In genomic region chr10:125035136-125035535, GRCh38 we compare ENCODE assay signal across 9 cellular contexts.
DNase-seq lines count a peak whose midpoint lies in the region; ATAC-seq, FAIRE-seq and TF ChIP-seq lines count a peak whose summit lies in the region.
"Had no signal": no experiment of that assay in that cellular context is flagged by ENCODE, and none has a peak within 500 bp of the region (broad histone marks: within the 10 kb centered on the region; RNA-seq: fewer than 3 reads in every experiment).

No MANE protein-coding gene starts in this region.

- no peaks in the 10 kb centered on the region for H3K9me3 Mint-ChIP-seq in HFFc6
- no peaks in the 10 kb centered on the region for H3K9me3 Mint-ChIP-seq in CD4-positive, alpha-beta memory T cell
- H3K9me3 Mint-ChIP-seq: effector memory CD8-positive, alpha-beta T cell had no signal

- H3K27ac ChIP-seq in CD4-positive, alpha-beta memory T cell (ENCODE audit: low read depth, low read length) = no peak overlapping the region

- peaks cover 19% of the 10 kb centered on the region for H3K36me3 Mint-ChIP-seq in HFFc6 (ENCODE audit: low read depth)
- H3K36me3 Mint-ChIP-seq in CD4-positive, alpha-beta memory T cell = no peaks in the 10 kb centered on the region

- H3K27me3 Mint-ChIP-seq in HFFc6 (ENCODE audit: insufficient read depth) = no peaks in the 10 kb centered on the region; the same call in 1 of the 2 replicates
- H3K27me3 Mint-ChIP-seq in CD4-positive, alpha-beta memory T cell = peaks cover 2 to 5% of the 10 kb centered on the region in 2 donors

- no peak for ATAC-seq in GM18870 (IDR thresholded peaks at IDR 0.05; ENCODE audit: unreplicated experiment)
- ATAC-seq in GM19351 (IDR thresholded peaks at IDR 0.05; ENCODE audit: unreplicated experiment) = no peak
- ATAC-seq: effector memory CD8-positive, alpha-beta T cell had no signal

- TF ChIP-seq CTCF in HFFc6 (IDR thresholded peaks at IDR 0.05) = no peak

- intact Hi-C loops in CD4-positive, alpha-beta memory T cell (cut with micrococcal nuclease) = no loop called here

- POLR2A ChIA-PET in CD4-positive, alpha-beta memory T cell (lab: Charles Lee; ENCODE audit: partially characterized antibody) = no interaction called here

- H3K27me3 ChIP-seq in CD4-positive, alpha-beta memory T cell (ENCODE audit: insufficient read depth, low read length) = no peaks in the 10 kb centered on the region

- peak overlapping the region; percentile 80 for H3K27ac Mint-ChIP-seq in HFFc6
- H3K27ac Mint-ChIP-seq in CD4-positive, alpha-beta memory T cell = no peak overlapping the region
- H3K27ac Mint-ChIP-seq: effector memory CD8-positive, alpha-beta T cell had no signal

- no peak overlapping the region for H3K4me3 ChIP-seq in CD4-positive, alpha-beta memory T cell (ENCODE audit: low read length in 2 of 2)

- H3K36me3 ChIP-seq in CD4-positive, alpha-beta memory T cell (ENCODE audit: insufficient read depth, low read length) = no peaks in the 10 kb centered on the region

- peak overlapping the region; percentile 76 for H3K4me3 Mint-ChIP-seq in HFFc6
- no peak overlapping the region for H3K4me3 Mint-ChIP-seq in CD4-positive, alpha-beta memory T cell
- H3K4me3 Mint-ChIP-seq: effector memory CD8-positive, alpha-beta T cell had no signal

- H3K4me1 ChIP-seq in CD4-positive, alpha-beta memory T cell (ENCODE audit: insufficient read depth, low read length) = no peaks in the 10 kb centered on the region

- peak; percentile 91 for DNase-seq in HFFc6
- peak; percentile 75 for DNase-seq in amniotic stem cell (lab: John Stamatoyannopoulos, UW)
- peak; percentile 96 for DNase-seq in hepatic stellate cell (ENCODE audit: low spot score)
- DNase-seq in urothelium cell line (ENCODE audit: low spot score) = peak; percentile 60
- DNase-seq in CD4-positive, alpha-beta memory T cell = no peak
- DNase-seq: effector memory CD8-positive, alpha-beta T cell; NCI-H526 treated with DMSO at 0.1 percent for 48 hours had no signal

- no peak for FAIRE-seq in urothelium cell line (lab: Jason Lieb, UNC)

- CTCF ChIA-PET in CD4-positive, alpha-beta memory T cell (lab: Charles Lee; ENCODE audit: partially characterized antibody) = interaction anchor here (1.0 to 4.5 kb wide), 3 partner anchors 8 to 42 kb away, joined by 3 to 26 read pairs (median 3); no protein-coding TSS in a partner anchor

- no peaks in the 10 kb centered on the region for H3K9me3 ChIP-seq in CD4-positive, alpha-beta memory T cell (ENCODE audit: control insufficient read depth in 1 of 2, low read length in 2 of 2)

- H3K4me1 Mint-ChIP-seq in HFFc6 (ENCODE audit: low read depth) = peaks cover 80% of the 10 kb centered on the region
- no peaks in the 10 kb centered on the region for H3K4me1 Mint-ChIP-seq in CD4-positive, alpha-beta memory T cell

Comparison
In these comparisons a context has a peak if more than half of its experiments do, and no peak if none do; other contexts are left out.
1. DNase-seq: peak in HFFc6 (single experiment), amniotic stem cell (single experiment), hepatic stellate cell (single experiment) and urothelium cell line (single experiment); none in CD4-positive, alpha-beta memory T cell (0 of 5).